ENCODE assay signal across 2 cellular contexts in the genomic region with DNA sequence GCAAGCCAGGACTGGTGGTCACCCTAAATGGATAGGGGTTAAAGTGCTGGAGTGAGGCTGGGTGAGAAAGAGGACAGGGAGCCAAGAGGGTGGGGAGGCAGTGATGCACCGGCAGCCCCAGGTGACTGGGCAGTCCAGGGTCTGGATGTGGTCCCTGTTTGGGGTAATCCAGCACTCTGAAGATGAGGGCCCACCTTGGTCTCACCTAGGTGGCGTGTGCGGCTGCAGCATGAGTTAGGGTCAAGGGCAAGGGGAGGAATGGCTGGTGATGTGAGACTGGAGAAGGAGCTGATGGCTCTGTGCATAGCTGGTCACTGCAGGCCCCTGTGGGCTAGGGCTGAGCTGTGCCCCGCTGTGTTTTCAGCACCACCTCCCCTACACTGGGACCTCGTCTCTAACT.
TF ChIP-seq lines count a peak whose summit lies in the region.

No MANE protein-coding gene starts in this region.

TF ChIP-seq in A549, 52 proteins besides CTCF, POLR2A, EP300 and RAD21:
- TF ChIP-seq, protein P1, sequence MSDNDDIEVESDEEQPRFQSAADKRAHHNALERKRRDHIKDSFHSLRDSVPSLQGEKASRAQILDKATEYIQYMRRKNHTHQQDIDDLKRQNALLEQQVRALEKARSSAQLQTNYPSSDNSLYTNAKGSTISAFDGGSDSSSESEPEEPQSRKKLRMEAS (IDR thresholded peaks at IDR 0.05): no peak
- TF ChIP-seq CBX2 (IDR thresholded peaks at IDR 0.05; ENCODE audit: borderline replicate concordance, low read depth) (no peak), HOXB5 (CRISPR knock-in tag; IDR thresholded peaks at IDR 0.05) (no peak), POLR2AphosphoS2 (conservative IDR thresholded peaks at IDR 0.05; ENCODE audit: low read length) (no peak), ESRRA (IDR thresholded peaks at IDR 0.05; ENCODE audit: borderline replicate concordance, low read length) (no peak), NPAS2 (CRISPR knock-in tag; IDR thresholded peaks at IDR 0.05; ENCODE audit: borderline replicate concordance) (no peak), CHD4 (IDR thresholded peaks at IDR 0.05; ENCODE audit: borderline replicate concordance) (no peak), KDM5A (IDR thresholded peaks at IDR 0.05) (no peak), RFX5 (IDR thresholded peaks at IDR 0.05) (no peak)
- TF ChIP-seq, protein P2, sequence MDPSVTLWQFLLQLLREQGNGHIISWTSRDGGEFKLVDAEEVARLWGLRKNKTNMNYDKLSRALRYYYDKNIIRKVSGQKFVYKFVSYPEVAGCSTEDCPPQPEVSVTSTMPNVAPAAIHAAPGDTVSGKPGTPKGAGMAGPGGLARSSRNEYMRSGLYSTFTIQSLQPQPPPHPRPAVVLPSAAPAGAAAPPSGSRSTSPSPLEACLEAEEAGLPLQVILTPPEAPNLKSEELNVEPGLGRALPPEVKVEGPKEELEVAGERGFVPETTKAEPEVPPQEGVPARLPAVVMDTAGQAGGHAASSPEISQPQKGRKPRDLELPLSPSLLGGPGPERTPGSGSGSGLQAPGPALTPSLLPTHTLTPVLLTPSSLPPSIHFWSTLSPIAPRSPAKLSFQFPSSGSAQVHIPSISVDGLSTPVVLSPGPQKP (IDR thresholded peaks at IDR 0.05; ENCODE audit: low read depth, low read length): no peak
- TF ChIP-seq, protein P3, sequence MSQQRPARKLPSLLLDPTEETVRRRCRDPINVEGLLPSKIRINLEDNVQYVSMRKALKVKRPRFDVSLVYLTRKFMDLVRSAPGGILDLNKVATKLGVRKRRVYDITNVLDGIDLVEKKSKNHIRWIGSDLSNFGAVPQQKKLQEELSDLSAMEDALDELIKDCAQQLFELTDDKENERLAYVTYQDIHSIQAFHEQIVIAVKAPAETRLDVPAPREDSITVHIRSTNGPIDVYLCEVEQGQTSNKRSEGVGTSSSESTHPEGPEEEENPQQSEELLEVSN (IDR thresholded peaks at IDR 0.05; ENCODE audit: borderline replicate concordance, low read depth): no peak
TF ChIP-seq in A549: peak in this region for 0.

TF ChIP-seq in H1, 55 proteins besides CTCF, POLR2A, EP300 and RAD21:
- TF ChIP-seq KDM5A (IDR thresholded peaks at IDR 0.05; ENCODE audit: low read length): no peak
- no peak for TF ChIP-seq TAF7 (optimal IDR thresholded peaks at IDR 0.05; ENCODE audit: borderline replicate concordance, low read depth, low read length)
- TF ChIP-seq SIRT6 (IDR thresholded peaks at IDR 0.05; ENCODE audit: low read length): no peak
- TF ChIP-seq CTBP2 (IDR thresholded peaks at IDR 0.05; ENCODE audit: borderline replicate concordance, insufficient read depth, insufficient read length, low read length): no peak
- TF ChIP-seq SP4 (IDR thresholded peaks at IDR 0.05; ENCODE audit: low read length): no peak
- TF ChIP-seq NANOG (IDR thresholded peaks at IDR 0.05; ENCODE audit: insufficient read depth, low read depth, low read length, poor library complexity, severe bottlenecking): no peak
- TF ChIP-seq SP2 (IDR thresholded peaks at IDR 0.05; ENCODE audit: low read length): no peak
- no peak for TF ChIP-seq CBX5 (IDR thresholded peaks at IDR 0.05; ENCODE audit: low read depth, low read length)
- TF ChIP-seq, protein P4, sequence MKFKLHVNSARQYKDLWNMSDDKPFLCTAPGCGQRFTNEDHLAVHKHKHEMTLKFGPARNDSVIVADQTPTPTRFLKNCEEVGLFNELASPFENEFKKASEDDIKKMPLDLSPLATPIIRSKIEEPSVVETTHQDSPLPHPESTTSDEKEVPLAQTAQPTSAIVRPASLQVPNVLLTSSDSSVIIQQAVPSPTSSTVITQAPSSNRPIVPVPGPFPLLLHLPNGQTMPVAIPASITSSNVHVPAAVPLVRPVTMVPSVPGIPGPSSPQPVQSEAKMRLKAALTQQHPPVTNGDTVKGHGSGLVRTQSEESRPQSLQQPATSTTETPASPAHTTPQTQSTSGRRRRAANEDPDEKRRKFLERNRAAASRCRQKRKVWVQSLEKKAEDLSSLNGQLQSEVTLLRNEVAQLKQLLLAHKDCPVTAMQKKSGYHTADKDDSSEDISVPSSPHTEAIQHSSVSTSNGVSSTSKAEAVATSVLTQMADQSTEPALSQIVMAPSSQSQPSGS (IDR thresholded peaks at IDR 0.05; ENCODE audit: low read length): no peak
- TF ChIP-seq CREB1 (IDR thresholded peaks at IDR 0.05): no peak
- TF ChIP-seq PHF8 (conservative IDR thresholded peaks at IDR 0.05; ENCODE audit: low read depth, low read length): no peak
- TF ChIP-seq, protein P5, sequence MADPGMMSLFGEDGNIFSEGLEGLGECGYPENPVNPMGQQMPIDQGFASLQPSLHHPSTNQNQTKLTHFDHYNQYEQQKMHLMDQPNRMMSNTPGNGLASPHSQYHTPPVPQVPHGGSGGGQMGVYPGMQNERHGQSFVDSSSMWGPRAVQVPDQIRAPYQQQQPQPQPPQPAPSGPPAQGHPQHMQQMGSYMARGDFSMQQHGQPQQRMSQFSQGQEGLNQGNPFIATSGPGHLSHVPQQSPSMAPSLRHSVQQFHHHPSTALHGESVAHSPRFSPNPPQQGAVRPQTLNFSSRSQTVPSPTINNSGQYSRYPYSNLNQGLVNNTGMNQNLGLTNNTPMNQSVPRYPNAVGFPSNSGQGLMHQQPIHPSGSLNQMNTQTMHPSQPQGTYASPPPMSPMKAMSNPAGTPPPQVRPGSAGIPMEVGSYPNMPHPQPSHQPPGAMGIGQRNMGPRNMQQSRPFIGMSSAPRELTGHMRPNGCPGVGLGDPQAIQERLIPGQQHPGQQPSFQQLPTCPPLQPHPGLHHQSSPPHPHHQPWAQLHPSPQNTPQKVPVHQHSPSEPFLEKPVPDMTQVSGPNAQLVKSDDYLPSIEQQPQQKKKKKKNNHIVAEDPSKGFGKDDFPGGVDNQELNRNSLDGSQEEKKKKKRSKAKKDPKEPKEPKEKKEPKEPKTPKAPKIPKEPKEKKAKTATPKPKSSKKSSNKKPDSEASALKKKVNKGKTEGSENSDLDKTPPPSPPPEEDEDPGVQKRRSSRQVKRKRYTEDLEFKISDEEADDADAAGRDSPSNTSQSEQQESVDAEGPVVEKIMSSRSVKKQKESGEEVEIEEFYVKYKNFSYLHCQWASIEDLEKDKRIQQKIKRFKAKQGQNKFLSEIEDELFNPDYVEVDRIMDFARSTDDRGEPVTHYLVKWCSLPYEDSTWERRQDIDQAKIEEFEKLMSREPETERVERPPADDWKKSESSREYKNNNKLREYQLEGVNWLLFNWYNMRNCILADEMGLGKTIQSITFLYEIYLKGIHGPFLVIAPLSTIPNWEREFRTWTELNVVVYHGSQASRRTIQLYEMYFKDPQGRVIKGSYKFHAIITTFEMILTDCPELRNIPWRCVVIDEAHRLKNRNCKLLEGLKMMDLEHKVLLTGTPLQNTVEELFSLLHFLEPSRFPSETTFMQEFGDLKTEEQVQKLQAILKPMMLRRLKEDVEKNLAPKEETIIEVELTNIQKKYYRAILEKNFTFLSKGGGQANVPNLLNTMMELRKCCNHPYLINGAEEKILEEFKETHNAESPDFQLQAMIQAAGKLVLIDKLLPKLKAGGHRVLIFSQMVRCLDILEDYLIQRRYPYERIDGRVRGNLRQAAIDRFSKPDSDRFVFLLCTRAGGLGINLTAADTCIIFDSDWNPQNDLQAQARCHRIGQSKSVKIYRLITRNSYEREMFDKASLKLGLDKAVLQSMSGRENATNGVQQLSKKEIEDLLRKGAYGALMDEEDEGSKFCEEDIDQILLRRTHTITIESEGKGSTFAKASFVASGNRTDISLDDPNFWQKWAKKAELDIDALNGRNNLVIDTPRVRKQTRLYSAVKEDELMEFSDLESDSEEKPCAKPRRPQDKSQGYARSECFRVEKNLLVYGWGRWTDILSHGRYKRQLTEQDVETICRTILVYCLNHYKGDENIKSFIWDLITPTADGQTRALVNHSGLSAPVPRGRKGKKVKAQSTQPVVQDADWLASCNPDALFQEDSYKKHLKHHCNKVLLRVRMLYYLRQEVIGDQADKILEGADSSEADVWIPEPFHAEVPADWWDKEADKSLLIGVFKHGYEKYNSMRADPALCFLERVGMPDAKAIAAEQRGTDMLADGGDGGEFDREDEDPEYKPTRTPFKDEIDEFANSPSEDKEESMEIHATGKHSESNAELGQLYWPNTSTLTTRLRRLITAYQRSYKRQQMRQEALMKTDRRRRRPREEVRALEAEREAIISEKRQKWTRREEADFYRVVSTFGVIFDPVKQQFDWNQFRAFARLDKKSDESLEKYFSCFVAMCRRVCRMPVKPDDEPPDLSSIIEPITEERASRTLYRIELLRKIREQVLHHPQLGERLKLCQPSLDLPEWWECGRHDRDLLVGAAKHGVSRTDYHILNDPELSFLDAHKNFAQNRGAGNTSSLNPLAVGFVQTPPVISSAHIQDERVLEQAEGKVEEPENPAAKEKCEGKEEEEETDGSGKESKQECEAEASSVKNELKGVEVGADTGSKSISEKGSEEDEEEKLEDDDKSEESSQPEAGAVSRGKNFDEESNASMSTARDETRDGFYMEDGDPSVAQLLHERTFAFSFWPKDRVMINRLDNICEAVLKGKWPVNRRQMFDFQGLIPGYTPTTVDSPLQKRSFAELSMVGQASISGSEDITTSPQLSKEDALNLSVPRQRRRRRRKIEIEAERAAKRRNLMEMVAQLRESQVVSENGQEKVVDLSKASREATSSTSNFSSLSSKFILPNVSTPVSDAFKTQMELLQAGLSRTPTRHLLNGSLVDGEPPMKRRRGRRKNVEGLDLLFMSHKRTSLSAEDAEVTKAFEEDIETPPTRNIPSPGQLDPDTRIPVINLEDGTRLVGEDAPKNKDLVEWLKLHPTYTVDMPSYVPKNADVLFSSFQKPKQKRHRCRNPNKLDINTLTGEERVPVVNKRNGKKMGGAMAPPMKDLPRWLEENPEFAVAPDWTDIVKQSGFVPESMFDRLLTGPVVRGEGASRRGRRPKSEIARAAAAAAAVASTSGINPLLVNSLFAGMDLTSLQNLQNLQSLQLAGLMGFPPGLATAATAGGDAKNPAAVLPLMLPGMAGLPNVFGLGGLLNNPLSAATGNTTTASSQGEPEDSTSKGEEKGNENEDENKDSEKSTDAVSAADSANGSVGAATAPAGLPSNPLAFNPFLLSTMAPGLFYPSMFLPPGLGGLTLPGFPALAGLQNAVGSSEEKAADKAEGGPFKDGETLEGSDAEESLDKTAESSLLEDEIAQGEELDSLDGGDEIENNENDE (IDR thresholded peaks at IDR 0.05; ENCODE audit: insufficient replicate concordance, low read length): no peak
- no peak for TF ChIP-seq RNF2 (IDR thresholded peaks at IDR 0.05; ENCODE audit: borderline replicate concordance, low read depth, low read length, missing control alignments, poor library complexity, severe bottlenecking)
- TF ChIP-seq BRCA1 (IDR thresholded peaks at IDR 0.05; ENCODE audit: low read depth, low read length): no peak
- no peak for TF ChIP-seq GABPA (IDR thresholded peaks at IDR 0.05; ENCODE audit: borderline replicate concordance, insufficient read depth, low read length)
- no peak for TF ChIP-seq TAF1 (IDR thresholded peaks at IDR 0.05; ENCODE audit: low read depth, low read length)
- TF ChIP-seq MAFK (IDR thresholded peaks at IDR 0.05; ENCODE audit: low read depth, low read length): no peak
